In the genomic region with DNA sequence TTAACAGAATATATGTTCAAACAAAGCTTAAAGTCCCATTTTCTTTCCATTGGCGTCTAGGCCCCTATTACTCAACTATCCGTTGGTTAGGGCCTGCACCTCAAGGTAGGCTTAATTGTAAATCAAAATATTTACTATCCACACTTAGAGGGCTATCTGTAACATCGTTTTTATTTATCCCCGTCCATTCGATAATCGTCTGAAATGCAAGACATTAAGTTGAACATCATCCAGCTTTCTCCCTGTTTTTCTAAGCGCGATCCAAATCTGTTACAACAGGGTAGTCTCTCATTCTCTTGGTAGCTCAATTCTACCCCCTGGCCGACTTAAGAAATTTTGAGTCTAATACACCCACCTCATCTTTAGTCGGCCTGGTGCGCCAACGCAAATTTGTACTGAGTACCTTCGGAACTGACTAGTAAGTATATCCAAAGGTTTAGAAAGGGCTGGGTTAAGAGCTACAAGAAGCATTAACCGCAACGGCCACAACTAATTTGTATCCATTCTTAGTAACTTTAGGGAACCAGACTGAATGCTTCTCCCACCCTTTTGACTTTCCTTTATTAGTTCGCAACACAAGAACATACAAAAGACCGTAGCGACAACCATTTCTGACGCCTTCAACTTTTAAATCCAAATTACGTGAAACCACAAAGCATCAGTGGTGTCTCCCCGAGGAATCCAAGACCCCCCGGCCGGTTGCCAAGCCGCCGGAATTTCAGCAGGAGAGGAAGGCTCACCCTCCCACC, we compare ENCODE assay signal across 8 cellular contexts. TPM values are rescaled to one million over a fixed set of nuclear protein-coding genes. Genes with fewer than 3 reads are reported as not detected.
DNase-seq lines count a peak whose midpoint lies in the region; ATAC-seq, FAIRE-seq and TF ChIP-seq lines count a peak whose summit lies in the region.

No MANE protein-coding gene starts in this region.

- peaks cover 0 to 4% (median 0%) of the 10 kb centered on the region in 7 donors for H3K9me3 Mint-ChIP-seq in CD4-positive, CD25-positive, alpha-beta regulatory T cell
- no peaks in the 10 kb centered on the region for H3K9me3 Mint-ChIP-seq in T-cell

- WGBS in HUES64, result 5% methylated on average over 25 of the region's 25 CpGs

- peak overlapping the region; percentile 90 to 97 (median 94) for H3K4me3 Mint-ChIP-seq in CD4-positive, CD25-positive, alpha-beta regulatory T cell
- H3K4me3 Mint-ChIP-seq in T-cell, result peak overlapping the region; percentile 88 to 98 (median 98)

- H3K27me3 ChIP-seq in CD4-positive, CD25-positive, alpha-beta regulatory T cell (ENCODE audit: control insufficient read depth, insufficient read depth, low read length), result no peaks in the 10 kb centered on the region
- H3K27me3 ChIP-seq in HUES64 (ENCODE audit: insufficient read depth, low read length), result no peaks in the 10 kb centered on the region

- peaks cover 16 to 39% (median 24%) of the 10 kb centered on the region in 4 donors for H3K4me1 Mint-ChIP-seq in CD4-positive, CD25-positive, alpha-beta regulatory T cell
- H3K4me1 Mint-ChIP-seq in T-cell, result peaks cover 28 to 39% (median 28%) of the 10 kb centered on the region in 3 donors

- H3K4me1 ChIP-seq in CD4-positive, CD25-positive, alpha-beta regulatory T cell (ENCODE audit: control insufficient read depth, insufficient read depth, low read length, poor library complexity, severe bottlenecking), result peaks cover 36% of the 10 kb centered on the region
- H3K4me1 ChIP-seq in HUES64 (ENCODE audit: insufficient read depth, low read length), result no peaks in the 10 kb centered on the region
- H3K4me1 ChIP-seq in kidney (ENCODE audit: control insufficient read depth in 1 of 2, insufficient read depth in 1 of 2, low read depth in 1 of 2, low read length in 2 of 2), result peaks cover 0 to 4% of the 10 kb centered on the region in 2 donors

- peak overlapping the region; percentile 98 for H3K27ac ChIP-seq in CD4-positive, CD25-positive, alpha-beta regulatory T cell (ENCODE audit: insufficient read depth, low read length, poor library complexity, severe bottlenecking)
- H3K27ac ChIP-seq in HUES64 (ENCODE audit: low read depth, low read length) (peak overlapping the region; percentile 98), caudate nucleus (ENCODE audit: low read depth, low read length) (peak overlapping the region; percentile 98), kidney (ENCODE audit: low read depth in 2 of 2, low read length in 2 of 2) (peak overlapping the region; percentile 96 to 99)

- no peak for ATAC-seq in CD4-positive, CD25-positive, alpha-beta regulatory T cell (ENCODE audit: low read depth in 2 of 2)
- no peak for ATAC-seq in T-cell (replicated peaks in 1 of 4)

- TF ChIP-seq CTCF in kidney (IDR thresholded peaks at IDR 0.05; ENCODE audit: borderline replicate concordance, extremely low read depth, insufficient read depth), result no peak

- POLR2A ChIA-PET in T-cell (lab: Charles Lee), result interaction anchor here (0.5 to 1.9 kb wide), 14 partner anchors 18 to 1446 kb away, joined by 3 to 6 read pairs (median 4); partner anchors contain the start of genes IPO7 (in 1 of the 2), TMEM9B (in 1 of the 2) and WEE1 (in 1 of the 2)

- H3K27me3 Mint-ChIP-seq in CD4-positive, CD25-positive, alpha-beta regulatory T cell, result no peaks in the 10 kb centered on the region
- no peaks in the 10 kb centered on the region for H3K27me3 Mint-ChIP-seq in T-cell

- FAIRE-seq in kidney (lab: Jason Lieb, UNC), result no peak

- H3K27ac Mint-ChIP-seq in CD4-positive, CD25-positive, alpha-beta regulatory T cell, result peak overlapping the region; percentile 98 to 100 (median 99)
- peak overlapping the region; percentile 99 to 100 for H3K27ac Mint-ChIP-seq in T-cell

- intact Hi-C loops in kidney (cut with DNase I), result no loop called here

- H3K9ac ChIP-seq in HUES64 (ENCODE audit: low read depth, low read length) (peak overlapping the region; percentile 98), kidney (ENCODE audit: low read length in 2 of 2) (peak overlapping the region; percentile 80 to 100)

- peak; percentile 10 to 66 (median 44) for DNase-seq in CD4-positive, CD25-positive, alpha-beta regulatory T cell
- DNase-seq in T-cell (peak in 17 of 34 experiments; percentile 4 to 35 (median 11)), caudate nucleus (lab: John Stamatoyannopoulos, UW) (peak in 39 of 61 donors; percentile 1 to 75 (median 21)), kidney (no peak), GF-D8 (lab: John Stamatoyannopoulos, UW) (no peak), cerebellar nuclear complex (lab: John Stamatoyannopoulos, UW) (no peak)
- peak; percentile 12 to 40 for DNase-seq in stimulated activated CD4-positive, alpha-beta T cell treated with anti-CD3 and anti-CD28 coated beads, Interleukin-1b, Interleukin-23, amount 100 ng/mL, for 4 hours (ENCODE audit: low read depth in 2 of 2)

- peak overlapping the region; percentile 98 for H3K4me3 ChIP-seq in CD4-positive, CD25-positive, alpha-beta regulatory T cell (ENCODE audit: low read depth, low read length)
- H3K4me3 ChIP-seq in HUES64 (ENCODE audit: low read length), result peak overlapping the region; percentile 82
- H3K4me3 ChIP-seq in kidney (ENCODE audit: low read length in 2 of 2), result peak overlapping the region; percentile 87 to 97

- H3K36me3 Mint-ChIP-seq in CD4-positive, CD25-positive, alpha-beta regulatory T cell, result peaks cover 3% of the 10 kb centered on the region
- peaks cover 8% of the 10 kb centered on the region for H3K36me3 Mint-ChIP-seq in T-cell

- CTCF ChIA-PET in T-cell (lab: Charles Lee), result interaction anchor here (0.6 to 2.4 kb wide), 8 partner anchors 17 to 498 kb away, joined by 3 to 9 read pairs (median 3); no protein-coding TSS in a partner anchor

- no peaks in the 10 kb centered on the region for H3K36me3 ChIP-seq in CD4-positive, CD25-positive, alpha-beta regulatory T cell (ENCODE audit: control insufficient read depth, insufficient read depth, low read length)
- H3K36me3 ChIP-seq in HUES64 (ENCODE audit: insufficient read depth, low read length), result no peaks in the 10 kb centered on the region
- no peaks in the 10 kb centered on the region for H3K36me3 ChIP-seq in kidney (ENCODE audit: control insufficient read depth in 1 of 2, insufficient read depth in 2 of 2, low read length in 2 of 2)

- no peaks in the 10 kb centered on the region for H3K9me3 ChIP-seq in CD4-positive, CD25-positive, alpha-beta regulatory T cell (ENCODE audit: control insufficient read depth in 2 of 2, low read length in 2 of 2)
- no peaks in the 10 kb centered on the region for H3K9me3 ChIP-seq in HUES64 (ENCODE audit: insufficient read depth, low read depth, low read length)
- no peaks in the 10 kb centered on the region for H3K9me3 ChIP-seq in kidney (ENCODE audit: control insufficient read depth in 1 of 2, low read length in 2 of 2)

RNA-seq across cellular contexts. Expression of gene ZNF143, which starts 1.1 kb away (rescaled TPM):
- 45.6 TPM for total RNA-seq in CD4-positive, CD25-positive, alpha-beta regulatory T cell
- polyA plus RNA-seq in CD4-positive, CD25-positive, alpha-beta regulatory T cell, result 10 to 100 TPM; 32.4 to 42.3 (median 36.4) TPM
- 28.6 TPM for polyA plus RNA-seq in HUES64 (2013, experiment 1 of 2)
- polyA plus RNA-seq in HUES64 (2013, experiment 2 of 2), result 31.4 TPM
- total RNA-seq in T-cell, result 10 to 100 TPM; 30.1 to 51.2 (median 46.3) TPM
- total RNA-seq in kidney, result 30.3 TPM
- polyA plus RNA-seq in kidney (ENCODE audit: insufficient read depth, low read depth, low replicate concordance), result 8.6 TPM

Comparison
In these comparisons a context has a peak if more than half of its experiments do, and no peak if none do; other contexts are left out.
1. DNase-seq: peak in CD4-positive, CD25-positive, alpha-beta regulatory T cell (3 of 3), caudate nucleus (39 of 61) and stimulated activated CD4-positive, alpha-beta T cell treated with anti-CD3 and anti-CD28 coated beads, Interleukin-1b, Interleukin-23, amount 100 ng/mL, for 4 hours (2 of 2); none in kidney (single experiment), GF-D8 (single experiment) and cerebellar nuclear complex (0 of 2).
2. Peak in every context shown above with its lines, with median percentiles within 50 percentile points of each other: H3K27ac ChIP-seq and H3K4me3 ChIP-seq.